In genomic region chr3:135918600-135918999, GRCh38 we compare ENCODE assay signal across 9 cellular contexts. TPM values are rescaled to one million over a fixed set of nuclear protein-coding genes. Genes with fewer than 3 reads are reported as not detected.
A peak's percentile ranks its signal among the peaks of the same experiment; 100 is the strongest.
DNase-seq lines count a peak whose midpoint lies in the region; ATAC-seq and TF ChIP-seq lines count a peak whose summit lies in the region.
"Had no signal": no experiment of that assay in that cellular context is flagged by ENCODE, and none has a peak within 500 bp of the region (broad histone marks: within the 10 kb centered on the region; RNA-seq: fewer than 3 reads in every experiment).

No MANE protein-coding gene starts in this region.

- no peaks in the 10 kb centered on the region for H3K9me3 ChIP-seq in MM.1S (replicated peaks; ENCODE audit: insufficient read depth, low read length)

- intact Hi-C loops in dorsolateral prefrontal cortex (cut with DNase I) = loop anchor here (1.0 to 5.0 kb wide), 2 partner anchors 124 kb away; no protein-coding TSS in a partner anchor

- no CpG with 5 or more reads among the region's 1 CpG for WGBS in mesendoderm (ENCODE audit: extremely low coverage, insufficient coverage, low lambda C conversion rate)

- H2BK15ac ChIP-seq in mesendoderm (replicated peaks; ENCODE audit: low read depth) = peak overlapping the region; percentile 39

- TF ChIP-seq CTCF in BJ (IDR thresholded peaks at IDR 0.05; ENCODE audit: insufficient read depth, low read depth, low read length) = peak; percentile 56
- peak; percentile 35 for TF ChIP-seq CTCF in MM.1S (IDR thresholded peaks at IDR 0.05; ENCODE audit: low read length)
- peak; percentile 21 to 82 (median 61) for TF ChIP-seq CTCF in dorsolateral prefrontal cortex (IDR thresholded peaks at IDR 0.05 in 54 of 56, conservative IDR thresholded peaks at IDR 0.05 in 2 of 56; ENCODE audit: low read depth in 1 of 56, partially characterized antibody in 56 of 56)

- no peak overlapping the region for H3K27ac Mint-ChIP-seq in stimulated activated naive CD8-positive, alpha-beta T cell treated with anti-CD3 and anti-CD28 coated beads, Interleukin-15, amount 100 ng/mL, for 72 hours
- H3K27ac Mint-ChIP-seq in activated CD8-positive, alpha-beta memory T cell treated with anti-CD3 and anti-CD28 coated beads, Interleukin-2, amount 10 ng/mL, durations not matched to agents 7 days and 5 days = no peak overlapping the region

- no peaks in the 10 kb centered on the region for H3K9me3 Mint-ChIP-seq in stimulated activated naive CD8-positive, alpha-beta T cell treated with anti-CD3 and anti-CD28 coated beads, Interleukin-15, amount 100 ng/mL, for 72 hours
- H3K9me3 Mint-ChIP-seq in activated CD8-positive, alpha-beta memory T cell treated with anti-CD3 and anti-CD28 coated beads, Interleukin-2, amount 10 ng/mL, durations not matched to agents 7 days and 5 days (ENCODE audit: low read depth) = no peaks in the 10 kb centered on the region

- H3K4ac ChIP-seq in mesendoderm (ENCODE audit: low read depth, low read length) = no peak overlapping the region

- no peak overlapping the region for H4K5ac ChIP-seq in mesendoderm (ENCODE audit: low read length)

- no peak overlapping the region for H3K23ac ChIP-seq in mesendoderm (ENCODE audit: low read length)

- no peak for ATAC-seq in stimulated activated naive CD8-positive, alpha-beta T cell treated with anti-CD3 and anti-CD28 coated beads, Interleukin-15, amount 100 ng/mL, for 72 hours
- ATAC-seq in activated CD8-positive, alpha-beta memory T cell treated with anti-CD3 and anti-CD28 coated beads, Interleukin-2, amount 10 ng/mL, durations not matched to agents 7 days and 5 days = no peak
- ATAC-seq in HG03457 (IDR thresholded peaks at IDR 0.05; ENCODE audit: unreplicated experiment) = no peak

- H3K79me1 ChIP-seq in mesendoderm (ENCODE audit: low read length) = no peaks in the 10 kb centered on the region

- H2AK5ac ChIP-seq in mesendoderm (ENCODE audit: low read length) = no peak overlapping the region

- no peak overlapping the region for H3K18ac ChIP-seq in mesendoderm (ENCODE audit: low read length)

- H3K79me2 ChIP-seq in MM.1S (ENCODE audit: low read length) = no peaks in the 10 kb centered on the region
- H3K79me2 ChIP-seq in mesendoderm (ENCODE audit: control insufficient read depth, insufficient read depth, low read length) = no peaks in the 10 kb centered on the region

- H3K9ac ChIP-seq in MM.1S (ENCODE audit: low read length) (no peak overlapping the region), mesendoderm (ENCODE audit: low read length) (no peak overlapping the region)

- H3K4me3 Mint-ChIP-seq in stimulated activated naive CD8-positive, alpha-beta T cell treated with anti-CD3 and anti-CD28 coated beads, Interleukin-15, amount 100 ng/mL, for 72 hours = no peak overlapping the region
- H3K4me3 Mint-ChIP-seq in activated CD8-positive, alpha-beta memory T cell treated with anti-CD3 and anti-CD28 coated beads, Interleukin-2, amount 10 ng/mL, durations not matched to agents 7 days and 5 days = no peak overlapping the region

- no peak overlapping the region for H2BK120ac ChIP-seq in mesendoderm (ENCODE audit: low read depth, low read length)

- H3K4me1 ChIP-seq in MM.1S (ENCODE audit: low read length) (no peaks in the 10 kb centered on the region), mesendoderm (ENCODE audit: control insufficient read depth, low read depth, low read length) (peaks cover 3% of the 10 kb centered on the region)

- H4K8ac ChIP-seq in mesendoderm (ENCODE audit: low read depth, low read length) = no peak overlapping the region

- H3K56ac ChIP-seq in mesendoderm (ENCODE audit: low read length) = no peak overlapping the region

- H3K27me3 ChIP-seq in BJ (ENCODE audit: control insufficient read depth, insufficient read depth, low read length) = no peaks in the 10 kb centered on the region
- H3K27me3 ChIP-seq in MM.1S (replicated peaks; ENCODE audit: insufficient read depth, low read length) = no peaks in the 10 kb centered on the region
- no peaks in the 10 kb centered on the region for H3K27me3 ChIP-seq in dorsolateral prefrontal cortex
- no peaks in the 10 kb centered on the region for H3K27me3 ChIP-seq in mesendoderm (ENCODE audit: insufficient read depth, low read length, poor library complexity)

- H3K27ac ChIP-seq in MM.1S (ENCODE audit: low read length) (no peak overlapping the region), dorsolateral prefrontal cortex (no peak overlapping the region), mesendoderm (ENCODE audit: low read depth, low read length) (no peak overlapping the region)
- H3K27ac ChIP-seq: epithelial cell of prostate had no signal

- H2AFZ ChIP-seq in MM.1S (ENCODE audit: low read length) = no peak overlapping the region

- no peaks in the 10 kb centered on the region for H3K36me3 ChIP-seq in BJ (ENCODE audit: control insufficient read depth, insufficient read depth, low read length)
- no peaks in the 10 kb centered on the region for H3K36me3 ChIP-seq in MM.1S (replicated peaks; ENCODE audit: insufficient read depth, low read length)
- no peaks in the 10 kb centered on the region for H3K36me3 ChIP-seq in mesendoderm (ENCODE audit: control insufficient read depth, insufficient read depth, low read length)

- H3K4me1 Mint-ChIP-seq in stimulated activated naive CD8-positive, alpha-beta T cell treated with anti-CD3 and anti-CD28 coated beads, Interleukin-15, amount 100 ng/mL, for 72 hours = no peaks in the 10 kb centered on the region
- no peaks in the 10 kb centered on the region for H3K4me1 Mint-ChIP-seq in activated CD8-positive, alpha-beta memory T cell treated with anti-CD3 and anti-CD28 coated beads, Interleukin-2, amount 10 ng/mL, durations not matched to agents 7 days and 5 days

- no peaks in the 10 kb centered on the region for H3K9me2 ChIP-seq in MM.1S (replicated peaks; ENCODE audit: insufficient read depth, low read length)

- no peak for DNase-seq in BJ (ENCODE audit: low read depth)
- no peak for DNase-seq in MM.1S
- no peak for DNase-seq in dorsolateral prefrontal cortex
- DNase-seq in mesendoderm = peak; percentile 48
- DNase-seq in stimulated activated naive CD8-positive, alpha-beta T cell treated with anti-CD3 and anti-CD28 coated beads, Interleukin-15, amount 100 ng/mL, for 72 hours = no peak
- DNase-seq in activated CD8-positive, alpha-beta memory T cell treated with anti-CD3 and anti-CD28 coated beads, Interleukin-2, amount 10 ng/mL, durations not matched to agents 7 days and 5 days = no peak
- no peak for DNase-seq in cerebellar nuclear complex (lab: John Stamatoyannopoulos, UW)

- H2BK5ac ChIP-seq in mesendoderm (ENCODE audit: low read length) = no peak overlapping the region

- no peaks in the 10 kb centered on the region for H4K20me1 ChIP-seq in MM.1S (ENCODE audit: insufficient read depth, low read length)

- H3K4me2 ChIP-seq in MM.1S (ENCODE audit: low read depth, low read length) (no peak overlapping the region), mesendoderm (ENCODE audit: low read length) (no peak overlapping the region)

- POLR2A ChIA-PET in BJ (lab: Charles Lee) = no interaction called here

- H3F3A ChIP-seq in MM.1S (ENCODE audit: insufficient read depth, low read length) = no peaks in the 10 kb centered on the region

- peaks cover 9% of the 10 kb centered on the region for H3K27me3 Mint-ChIP-seq in stimulated activated naive CD8-positive, alpha-beta T cell treated with anti-CD3 and anti-CD28 coated beads, Interleukin-15, amount 100 ng/mL, for 72 hours
- peaks cover 5% of the 10 kb centered on the region for H3K27me3 Mint-ChIP-seq in activated CD8-positive, alpha-beta memory T cell treated with anti-CD3 and anti-CD28 coated beads, Interleukin-2, amount 10 ng/mL, durations not matched to agents 7 days and 5 days

- CTCF ChIA-PET in BJ (lab: Yijun Ruan, JAX) = interaction anchor here (0.6 to 14.4 kb wide), 12 partner anchors 10 to 126 kb away, joined by 3 to 269 read pairs (median 3); no protein-coding TSS in a partner anchor
- CTCF ChIA-PET in activated CD8-positive, alpha-beta memory T cell treated with anti-CD3 and anti-CD28 coated beads, Interleukin-2, amount 10 ng/mL, durations not matched to agents 7 days and 5 days (lab: Charles Lee) = no interaction called here

- no peak overlapping the region for H3K4me3 ChIP-seq in BJ (ENCODE audit: low read depth, low read length)
- H3K4me3 ChIP-seq in MM.1S (ENCODE audit: low read length) = no peak overlapping the region
- no peak overlapping the region for H3K4me3 ChIP-seq in dorsolateral prefrontal cortex
- no peak overlapping the region for H3K4me3 ChIP-seq in mesendoderm (ENCODE audit: low read length)

- no peaks in the 10 kb centered on the region for H3K36me3 Mint-ChIP-seq in activated CD8-positive, alpha-beta memory T cell treated with anti-CD3 and anti-CD28 coated beads, Interleukin-2, amount 10 ng/mL, durations not matched to agents 7 days and 5 days

RNA-seq across cellular contexts. Expression of gene PPP2R3A, which starts 46.9 kb away (rescaled TPM):
- 7.4 and 13.5 TPM in 2 replicates for polyA plus RNA-seq in BJ (2011; rRNA removed)
- polyA minus RNA-seq in BJ (2011; rRNA and poly(A)+ RNA removed) = 15.5 and 16.7 TPM in 2 replicates
- 10 to 100 TPM in 110 of 120 experiments, 1 to 10 TPM in 10; 7.2 to 32.1 (median 14.4) TPM for total RNA-seq in dorsolateral prefrontal cortex
- 6.2 TPM for polyA plus RNA-seq in mesendoderm (2013, experiment 1 of 2)
- 6.1 TPM for polyA plus RNA-seq in mesendoderm (2013, experiment 2 of 2)
- total RNA-seq in activated CD8-positive, alpha-beta memory T cell treated with anti-CD3 and anti-CD28 coated beads, Interleukin-2, amount 10 ng/mL, durations not matched to agents 7 days and 5 days = under 1 TPM in 1 of 2 experiments, not detected in 1; 0.07 TPM

Comparison
In these comparisons a context has a peak if more than half of its experiments do, and no peak if none do; other contexts are left out.
1. RNA of gene PPP2R3A, which starts 46.9 kb away (total RNA-seq): 7.2 to 32.1 TPM in dorsolateral prefrontal cortex; 0.07 TPM in activated CD8-positive, alpha-beta memory T cell treated with anti-CD3 and anti-CD28 coated beads, Interleukin-2, amount 10 ng/mL, durations not matched to agents 7 days and 5 days; every median in the first group is over 4 times any median in the second.
2. Peak in every context shown above with its lines, with median percentiles within 50 percentile points of each other: CTCF ChIP-seq.